1 cellular context compared by ENCODE assay signal in the genomic region with DNA sequence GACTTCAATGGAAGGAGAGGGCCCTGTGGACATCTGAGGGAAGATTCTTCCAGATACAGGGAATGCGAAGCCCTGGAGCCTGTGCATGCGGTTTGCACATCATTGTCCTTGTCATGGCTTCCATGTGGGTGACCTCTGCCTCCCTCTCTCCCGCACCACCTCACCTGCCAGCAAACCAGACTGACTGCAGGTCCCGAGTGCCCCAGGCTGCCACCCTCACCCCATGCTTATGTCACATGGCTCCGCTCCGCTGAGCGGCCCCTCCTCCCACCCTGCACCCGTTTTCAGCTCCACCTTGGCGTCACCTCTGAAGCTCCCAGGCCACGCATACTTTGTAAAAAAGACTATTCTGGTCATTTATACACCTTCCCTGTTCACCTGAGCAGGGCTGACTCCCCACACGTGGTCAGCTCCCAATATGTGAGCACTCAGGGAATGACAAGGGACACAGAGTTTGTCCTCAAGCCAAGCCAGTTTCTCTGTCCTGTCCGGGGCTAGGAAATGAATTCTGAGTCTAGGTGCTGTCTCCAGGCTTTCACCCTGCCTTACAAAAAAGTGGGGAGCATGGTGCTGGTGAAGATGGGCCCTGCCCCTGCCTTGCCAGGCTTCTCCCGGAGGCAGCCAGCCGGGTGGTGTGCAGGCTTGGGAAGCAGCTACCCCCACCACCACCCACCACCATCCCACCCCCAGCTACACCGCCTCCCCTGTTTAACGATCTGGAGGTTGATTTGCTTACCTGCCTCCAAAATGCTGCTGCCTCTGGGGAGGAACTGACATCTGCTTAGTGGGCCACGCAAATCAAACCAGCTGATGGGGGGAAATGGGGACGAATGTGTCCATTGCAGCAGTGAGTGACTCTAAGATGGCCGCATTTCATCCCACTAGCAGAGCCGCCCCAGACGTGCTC.
TF ChIP-seq lines count a peak whose summit lies in the region.

No MANE protein-coding gene starts in this region.

TF ChIP-seq in H1, 55 proteins besides CTCF, POLR2A, EP300 and RAD21:
- TF ChIP-seq GABPA (IDR thresholded peaks at IDR 0.05; ENCODE audit: borderline replicate concordance, insufficient read depth, low read length), result no peak
- no peak for TF ChIP-seq CHD1 (IDR thresholded peaks at IDR 0.05; ENCODE audit: low read depth, low read length)
- no peak for TF ChIP-seq KDM5A (IDR thresholded peaks at IDR 0.05; ENCODE audit: low read length)
- no peak for TF ChIP-seq JUN (IDR thresholded peaks at IDR 0.05; ENCODE audit: low read depth, low read length)
- TF ChIP-seq GTF2F1 (IDR thresholded peaks at IDR 0.05; ENCODE audit: borderline replicate concordance, low read depth, low read length), result no peak
- TF ChIP-seq RXRA (IDR thresholded peaks at IDR 0.05; ENCODE audit: insufficient read depth, low read depth, low read length), result no peak
- no peak for TF ChIP-seq SIRT6 (IDR thresholded peaks at IDR 0.05; ENCODE audit: low read length)
- TF ChIP-seq, protein P1, sequence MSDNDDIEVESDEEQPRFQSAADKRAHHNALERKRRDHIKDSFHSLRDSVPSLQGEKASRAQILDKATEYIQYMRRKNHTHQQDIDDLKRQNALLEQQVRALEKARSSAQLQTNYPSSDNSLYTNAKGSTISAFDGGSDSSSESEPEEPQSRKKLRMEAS (IDR thresholded peaks at IDR 0.05), result no peak
- no peak for TF ChIP-seq TAF7 (optimal IDR thresholded peaks at IDR 0.05; ENCODE audit: borderline replicate concordance, low read depth, low read length)
- TF ChIP-seq SIN3A (conservative IDR thresholded peaks at IDR 0.05 in 1 of 2, IDR thresholded peaks at IDR 0.05 in 1 of 2; ENCODE audit: low read depth in 1 of 2, low read length in 2 of 2), result no peak
- TF ChIP-seq ZNF274 (IDR thresholded peaks at IDR 0.05; ENCODE audit: borderline replicate concordance, extremely low read depth, low read length), result no peak
- TF ChIP-seq CHD2 (IDR thresholded peaks at IDR 0.05; ENCODE audit: low read length), result no peak
- TF ChIP-seq SIX5 (IDR thresholded peaks at IDR 0.05; ENCODE audit: low read depth, low read length), result no peak
- no peak for TF ChIP-seq HDAC2 (IDR thresholded peaks at IDR 0.05; ENCODE audit: borderline replicate concordance in 1 of 2, low read depth in 2 of 2, low read length in 2 of 2)
- no peak for TF ChIP-seq CEBPB (IDR thresholded peaks at IDR 0.05; ENCODE audit: low read depth, low read length)
